26 cellular contexts compared by ENCODE assay signal in the genomic region with DNA sequence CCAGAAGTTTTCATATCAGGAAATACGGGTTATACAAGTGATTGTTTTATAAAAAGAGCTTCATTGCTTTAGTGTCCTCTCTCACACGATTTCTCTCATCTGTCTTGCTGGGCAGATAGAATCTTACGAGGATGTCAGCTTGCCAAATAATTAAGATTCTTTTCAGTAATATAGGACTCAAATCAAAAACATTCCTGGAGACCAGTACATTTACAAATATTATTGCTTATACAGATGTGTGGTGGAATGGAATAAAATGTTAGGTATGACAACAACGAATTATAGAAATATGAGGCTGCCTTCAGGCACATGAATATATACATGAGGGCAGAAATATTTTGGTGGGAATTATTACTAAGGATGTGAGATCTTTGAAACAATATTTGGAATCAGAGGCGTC.
"Had no signal": no experiment of that assay in that cellular context is flagged by ENCODE, and none has a peak within 500 bp of the region (broad histone marks: within the 10 kb centered on the region; RNA-seq: fewer than 3 reads in every experiment).

No MANE protein-coding gene starts in this region.

- H3K4me3 Mint-ChIP-seq: naive thymus-derived CD4-positive, alpha-beta T cell; nephron; neural progenitor cell; stimulated activated effector memory CD8-positive, alpha-beta T cell treated with anti-CD3 and anti-CD28 coated beads, Interleukin-12 subunit alpha, Interleukin-12 subunit beta, amount 100 ng/mL, for 72 hours had no signal

- H3K27ac ChIP-seq: dorsolateral prefrontal cortex, foreskin keratinocyte, gastroesophageal sphincter, heart left ventricle, hepatocyte, neural progenitor cell, ovary, psoas muscle, sigmoid colon, stomach, testis, tibial artery, upper lobe of left lung had no signal

- H3K36me3 Mint-ChIP-seq: naive thymus-derived CD4-positive, alpha-beta T cell; neural progenitor cell; stimulated activated effector memory CD8-positive, alpha-beta T cell treated with anti-CD3 and anti-CD28 coated beads, Interleukin-12 subunit alpha, Interleukin-12 subunit beta, amount 100 ng/mL, for 72 hours had no signal

- H3K9me3 Mint-ChIP-seq: nephron; neural progenitor cell; stimulated activated effector memory CD8-positive, alpha-beta T cell treated with anti-CD3 and anti-CD28 coated beads, Interleukin-12 subunit alpha, Interleukin-12 subunit beta, amount 100 ng/mL, for 72 hours had no signal

- H3K4me1 Mint-ChIP-seq: nephron; stimulated activated effector memory CD8-positive, alpha-beta T cell treated with anti-CD3 and anti-CD28 coated beads, Interleukin-12 subunit alpha, Interleukin-12 subunit beta, amount 100 ng/mL, for 72 hours had no signal

- DNase-seq: dorsolateral prefrontal cortex; effector CD4-positive, alpha-beta T cell; foreskin keratinocyte; heart left ventricle; kidney; mesenchymal stem cell; midbrain; naive thymus-derived CD4-positive, alpha-beta T cell; ovary; posterior cingulate gyrus; psoas muscle; right cardiac atrium; sigmoid colon; stimulated activated CD4-positive, alpha-beta T cell treated with anti-CD3 and anti-CD28 coated beads, Interleukin-2, amount 100 ng/mL, for 24 hours; stimulated activated CD4-positive, alpha-beta T cell treated with anti-CD3 and anti-CD28 coated beads, Interleukin-4, amount 100 ng/mL, for 24 hours; stimulated activated naive CD4-positive, alpha-beta T cell treated with Interleukin-2 at 50 U/mL for 16 hours; stomach; testis; tibial artery; upper lobe of left lung had no signal

- H3K27ac Mint-ChIP-seq: naive thymus-derived CD4-positive, alpha-beta T cell; nephron; neural progenitor cell; stimulated activated effector memory CD8-positive, alpha-beta T cell treated with anti-CD3 and anti-CD28 coated beads, Interleukin-12 subunit alpha, Interleukin-12 subunit beta, amount 100 ng/mL, for 72 hours had no signal

- ATAC-seq: foreskin keratinocyte; gastroesophageal sphincter; heart left ventricle; left lobe of liver; naive thymus-derived CD4-positive, alpha-beta T cell; psoas muscle; right cardiac atrium; stimulated activated effector memory CD8-positive, alpha-beta T cell treated with anti-CD3 and anti-CD28 coated beads, Interleukin-12 subunit alpha, Interleukin-12 subunit beta, amount 100 ng/mL, for 72 hours had no signal
